In the genomic region with DNA sequence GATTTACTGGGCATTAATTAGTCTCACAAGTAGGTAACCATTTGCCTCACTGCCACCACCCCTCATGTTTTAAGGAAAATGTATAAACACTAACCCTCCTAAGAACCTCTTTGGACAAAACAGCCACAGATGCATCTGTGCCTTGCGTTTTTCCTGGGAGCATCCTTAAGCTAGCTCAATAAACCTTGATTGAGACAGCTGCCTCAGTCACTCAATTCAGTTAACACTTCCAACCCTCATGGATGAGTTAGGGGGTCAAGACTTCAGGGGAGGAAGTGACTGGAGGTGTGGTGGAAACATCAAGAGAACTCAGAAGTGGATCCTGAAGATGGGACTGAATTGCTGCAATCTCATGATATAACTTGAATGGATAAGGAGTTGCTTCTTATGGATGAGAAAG, we compare ENCODE assay signal across 16 cellular contexts. TPM values are rescaled to one million over a fixed set of nuclear protein-coding genes. Genes with fewer than 3 reads are reported as not detected.
DNase-seq lines count a peak whose midpoint lies in the region; ATAC-seq, FAIRE-seq and TF ChIP-seq lines count a peak whose summit lies in the region.
"Had no signal": no experiment of that assay in that cellular context is flagged by ENCODE, and none has a peak within 500 bp of the region (broad histone marks: within the 10 kb centered on the region; RNA-seq: fewer than 3 reads in every experiment).

No MANE protein-coding gene starts in this region.

- 91% methylated on average over 1 of the region's 1 CpG; no CpG with 5 or more reads in 1 of the 2 experiments for WGBS in endodermal cell (ENCODE audit: insufficient coverage in 1 of 2, insufficient read length in 1 of 2), 2 experiments
- WGBS in right lobe of liver (ENCODE audit: insufficient coverage, low coverage, low lambda C conversion rate, missing lambda C conversion rate), result no CpG with 5 or more reads among the region's 1 CpG

- no TSS peak for BruUV-seq in Caco-2 (replicated peaks; lab: Mats Ljungman, UMichigan)

- TF ChIP-seq POLR2A in right lobe of liver (IDR thresholded peaks at IDR 0.05) (no peak), GM12892 (IDR thresholded peaks at IDR 0.05; ENCODE audit: low read depth, low read length) (no peak)

- TF ChIP-seq CTCF in Caco-2 (IDR thresholded peaks at IDR 0.05; ENCODE audit: insufficient read depth in 1 of 2, low read depth in 1 of 2, low read length in 1 of 2, severe bottlenecking in 1 of 2, unreplicated experiment in 1 of 2), result no peak
- no peak for TF ChIP-seq CTCF in endodermal cell (conservative IDR thresholded peaks at IDR 0.05)
- no peak for TF ChIP-seq CTCF in neural crest cell (conservative IDR thresholded peaks at IDR 0.05)
- no peak for TF ChIP-seq CTCF in right lobe of liver (IDR thresholded peaks at IDR 0.05)

- H3K27ac Mint-ChIP-seq in Caco-2 (ENCODE audit: unreplicated experiment) (peak overlapping the region; percentile 10), endodermal cell (peak overlapping the region; percentile 82), neural crest cell (ENCODE audit: unreplicated experiment) (peak overlapping the region; percentile 67)
- H3K27ac Mint-ChIP-seq: activated naive CD8-positive, alpha-beta T cell had no signal

- POLR2A ChIA-PET in Caco-2 (lab: Charles Lee), result no interaction called here

- intact Hi-C loops in Caco-2 (cut with micrococcal nuclease; ENCODE audit: unreplicated experiment), result loop anchor here (10.0 kb wide), 1 partner anchor 64 kb away; no protein-coding TSS in a partner anchor
- intact Hi-C loops in right lobe of liver (cut with DNase I), result no loop called here

- ATAC-seq in right lobe of liver, result no peak
- ATAC-seq: esophagus mucosa had no signal

- no peak for FAIRE-seq in GM12892 (lab: Jason Lieb, UNC)

- H3K4me3 Mint-ChIP-seq in Caco-2 (ENCODE audit: unreplicated experiment) (no peak overlapping the region), endodermal cell (no peak overlapping the region), neural crest cell (no peak overlapping the region)
- H3K4me3 Mint-ChIP-seq: activated naive CD8-positive, alpha-beta T cell had no signal

- no peak overlapping the region for H3K4me3 ChIP-seq in Caco-2 (ENCODE audit: low read depth, low read length)
- no peak overlapping the region for H3K4me3 ChIP-seq in HUES48 (ENCODE audit: low read depth, low read length)
- no peak overlapping the region for H3K4me3 ChIP-seq in endodermal cell (ENCODE audit: low read length)
- no peak overlapping the region for H3K4me3 ChIP-seq in right lobe of liver
- H3K4me3 ChIP-seq: breast epithelium, testis had no signal

- H3K9me3 Mint-ChIP-seq in Caco-2 (ENCODE audit: unreplicated experiment) (no peaks in the 10 kb centered on the region), endodermal cell (no peaks in the 10 kb centered on the region), neural crest cell (no peaks in the 10 kb centered on the region)

- H3K4me1 Mint-ChIP-seq in Caco-2 (ENCODE audit: low read depth, unreplicated experiment) (peaks cover 6% of the 10 kb centered on the region), endodermal cell (peaks cover 7% of the 10 kb centered on the region), neural crest cell (peaks cover 3% of the 10 kb centered on the region)

- DNase-seq in Caco-2 (no peak), endodermal cell (no peak), neural crest cell (ENCODE audit: low read depth, low spot score) (no peak), right lobe of liver (no peak), GM12892 (ENCODE audit: insufficient read length) (no peak), amygdala (lab: John Stamatoyannopoulos, UW) (no peak), NCI-H2081 (lab: John Stamatoyannopoulos, UW) (no peak)
- DNase-seq: activated CD4-positive, alpha-beta T cell treated with anti-CD3 and anti-CD28 coated beads, Interleukin-2, amount 50 U/mL, for 4 hours; activated T-cell treated with anti-CD3 and anti-CD28 coated beads, Interleukin-2, amount 50 U/mL, for 48 hours; NCI-H1694 treated with DMSO at 0.1 percent for 48 hours; NCI-H446; testis had no signal

- H3K27ac ChIP-seq in HUES48 (ENCODE audit: low read depth, low read length), result peak overlapping the region; percentile 31
- H3K27ac ChIP-seq in endodermal cell (ENCODE audit: low read depth, low read length), result no peak overlapping the region
- no peak overlapping the region for H3K27ac ChIP-seq in right lobe of liver
- H3K27ac ChIP-seq: breast epithelium, testis had no signal

- H3K36me3 Mint-ChIP-seq in Caco-2 (ENCODE audit: insufficient read depth, unreplicated experiment) (peaks cover 38% of the 10 kb centered on the region), endodermal cell (ENCODE audit: low read depth) (peaks cover 48% of the 10 kb centered on the region), neural crest cell (ENCODE audit: low read depth) (peaks cover 10% of the 10 kb centered on the region)

- H3K9ac ChIP-seq in HUES48 (ENCODE audit: low read depth, low read length) (no peak overlapping the region), endodermal cell (ENCODE audit: extremely low read depth, low read length, poor library complexity, severe bottlenecking) (no peak overlapping the region)

- H3K36me3 ChIP-seq in Caco-2 (ENCODE audit: control insufficient read depth, insufficient read depth, low read length) (no peaks in the 10 kb centered on the region; the same call in none of the 2 replicates), HUES48 (ENCODE audit: control insufficient read depth, insufficient read depth, low read length) (peaks cover 52% of the 10 kb centered on the region), endodermal cell (ENCODE audit: control insufficient read depth, insufficient read depth, low read length) (peaks cover 53% of the 10 kb centered on the region), right lobe of liver (peaks cover 0 to 50% (median 8%) of the 10 kb centered on the region in 4 donors)
- H3K36me3 ChIP-seq: breast epithelium had no signal

- H3K27me3 Mint-ChIP-seq in Caco-2 (ENCODE audit: insufficient read depth, unreplicated experiment), result no peaks in the 10 kb centered on the region
- H3K27me3 Mint-ChIP-seq in endodermal cell (ENCODE audit: insufficient read depth), result no peaks in the 10 kb centered on the region
- no peaks in the 10 kb centered on the region for H3K27me3 Mint-ChIP-seq in neural crest cell (ENCODE audit: low read depth)
- H3K27me3 Mint-ChIP-seq: activated naive CD8-positive, alpha-beta T cell had no signal

- CTCF ChIA-PET in Caco-2 (lab: Charles Lee), result no interaction called here

- H3K4me1 ChIP-seq in Caco-2 (no peaks in the 10 kb centered on the region), HUES48 (ENCODE audit: control insufficient read depth, insufficient read depth, low read length) (peaks cover 9% of the 10 kb centered on the region), endodermal cell (ENCODE audit: control insufficient read depth, insufficient read depth, low read length) (no peaks in the 10 kb centered on the region), right lobe of liver (no peaks in the 10 kb centered on the region)
- H3K4me1 ChIP-seq: breast epithelium, testis had no signal

- H3K9me3 ChIP-seq in Caco-2 (no peaks in the 10 kb centered on the region), HUES48 (ENCODE audit: control insufficient read depth, insufficient read depth, low read length) (no peaks in the 10 kb centered on the region), endodermal cell (ENCODE audit: control insufficient read depth, low read length) (peaks cover 1% of the 10 kb centered on the region), right lobe of liver (no peaks in the 10 kb centered on the region)
- H3K9me3 ChIP-seq: breast epithelium, testis had no signal

- H3K27me3 ChIP-seq in Caco-2 (replicated peaks; ENCODE audit: control insufficient read depth, insufficient read depth, low read length), result no peaks in the 10 kb centered on the region
- no peaks in the 10 kb centered on the region for H3K27me3 ChIP-seq in HUES48 (ENCODE audit: control insufficient read depth, insufficient read depth, low read length)
- H3K27me3 ChIP-seq in endodermal cell (ENCODE audit: control insufficient read depth, insufficient read depth, low read length, poor library complexity, severe bottlenecking), result no peaks in the 10 kb centered on the region
- H3K27me3 ChIP-seq in right lobe of liver, result no peaks in the 10 kb centered on the region
- H3K27me3 ChIP-seq: breast epithelium, testis had no signal

RNA-seq across cellular contexts. Expression of a gene that starts 31.5 kb away (rescaled TPM):
- total RNA-seq in Caco-2 (2022), result 66.8 and 68.0 TPM in 2 replicates
- 10 to 100 TPM; 39.2 to 41.5 TPM for total RNA-seq in endodermal cell
- 41.0 TPM for polyA plus RNA-seq in endodermal cell (2013, experiment 1 of 2)
- polyA plus RNA-seq in endodermal cell (2013, experiment 2 of 2), result 41.6 TPM
- total RNA-seq in neural crest cell, result 40.1 and 40.9 TPM in 2 replicates
- 10 to 100 TPM; 13.2 to 20.4 (median 15.9) TPM for total RNA-seq in right lobe of liver
- polyA plus RNA-seq in GM12892 (2012; ENCODE audit: missing spikeins), result 31.6 TPM

Comparison
In these comparisons a context has a peak if more than half of its experiments do, and no peak if none do; other contexts are left out.
1. H3K27ac Mint-ChIP-seq: peak in every context shown above with its lines; median percentile 82 in endodermal cell; 67 in neural crest cell; 10 in Caco-2.